Comparison of ENCODE assay signal across 1 cellular context in the genomic region with DNA sequence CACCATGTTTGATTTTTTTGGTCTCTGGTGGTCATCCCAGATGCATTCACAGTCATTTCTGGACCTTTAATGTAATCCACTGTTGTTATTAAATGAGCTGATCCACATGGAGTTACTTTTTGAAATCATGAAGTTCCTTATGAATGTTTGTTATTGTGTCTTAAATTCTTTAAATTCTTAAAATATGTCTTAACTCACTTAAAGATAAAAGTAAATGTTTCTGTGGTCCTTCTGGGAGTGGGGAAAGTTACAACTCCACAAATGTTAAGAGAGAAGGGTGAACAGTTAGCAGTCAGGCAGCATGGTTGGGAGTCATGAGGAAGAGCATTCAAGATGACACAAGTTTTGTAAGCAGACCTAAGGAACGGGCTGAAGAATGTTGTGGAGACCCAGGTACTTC.
TF ChIP-seq lines count a peak whose summit lies in the region.

No MANE protein-coding gene starts in this region.

TF ChIP-seq in endothelial cell of umbilical vein, 7 proteins besides CTCF, POLR2A, EP300 and RAD21:
- TF ChIP-seq, protein P1, sequence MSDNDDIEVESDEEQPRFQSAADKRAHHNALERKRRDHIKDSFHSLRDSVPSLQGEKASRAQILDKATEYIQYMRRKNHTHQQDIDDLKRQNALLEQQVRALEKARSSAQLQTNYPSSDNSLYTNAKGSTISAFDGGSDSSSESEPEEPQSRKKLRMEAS (IDR thresholded peaks at IDR 0.05; ENCODE audit: insufficient read depth, insufficient read length), result no peak
- TF ChIP-seq MYC (IDR thresholded peaks at IDR 0.05; ENCODE audit: low read depth, low read length) (no peak), EZH2 (IDR thresholded peaks at IDR 0.05; ENCODE audit: borderline replicate concordance, low read depth, low read length, severe bottlenecking) (no peak), GATA2 (IDR thresholded peaks at IDR 0.05; ENCODE audit: insufficient read depth, insufficient read length, low read depth, low read length) (no peak), POLR2AphosphoS5 (IDR thresholded peaks at IDR 0.05; ENCODE audit: insufficient read depth, low read depth, low read length) (no peak), FOS (IDR thresholded peaks at IDR 0.05; ENCODE audit: borderline replicate concordance, insufficient read depth, low read length) (no peak), JUN (IDR thresholded peaks at IDR 0.05; ENCODE audit: borderline replicate concordance, insufficient read depth, insufficient read length, low read depth) (no peak)
